8 cellular contexts compared by ENCODE assay signal in the genomic region with DNA sequence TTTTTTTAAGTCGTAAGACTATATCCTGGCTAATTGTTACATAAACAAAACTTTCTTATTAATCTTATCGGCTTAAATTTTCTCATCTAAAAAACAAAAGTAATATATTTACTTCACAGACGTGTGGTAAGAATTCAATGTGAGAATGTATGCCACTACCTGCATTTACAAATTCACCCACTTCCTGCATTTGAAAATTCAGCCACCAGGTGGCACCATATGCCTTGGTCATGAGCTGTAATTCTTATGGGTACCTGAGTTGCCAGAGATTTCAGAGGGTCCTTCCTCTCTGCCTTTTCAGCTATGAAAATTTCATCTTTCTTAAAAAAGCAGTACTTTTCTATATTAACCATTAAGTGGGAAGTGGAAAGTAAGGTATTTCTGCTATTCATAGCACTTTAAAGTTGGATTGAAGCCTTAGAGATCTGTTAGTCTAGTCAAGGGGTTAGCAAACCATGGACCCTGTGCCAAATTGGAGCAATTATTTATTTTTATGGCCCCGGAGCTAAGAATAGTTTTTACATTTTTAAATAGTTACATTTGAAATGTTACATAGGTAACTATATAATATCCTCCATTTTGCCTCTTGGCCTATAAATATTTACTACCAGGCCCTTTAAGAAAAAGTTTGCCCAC.
A peak's percentile ranks its signal among the peaks of the same experiment; 100 is the strongest.
DNase-seq lines count a peak whose midpoint lies in the region; ATAC-seq and TF ChIP-seq lines count a peak whose summit lies in the region.

No MANE protein-coding gene starts in this region.

- 9% methylated on average over 2 of the region's 4 CpGs; no CpG with 5 or more reads in 1 of the 2 experiments for WGBS in endodermal cell (ENCODE audit: insufficient coverage in 1 of 2, insufficient read length in 1 of 2), 2 experiments

- H3K9me3 Mint-ChIP-seq in GM23338: no peaks in the 10 kb centered on the region
- H3K9me3 Mint-ChIP-seq in endodermal cell: no peaks in the 10 kb centered on the region

- H3K9me2 ChIP-seq in GM23338 (ENCODE audit: insufficient read depth): no peaks in the 10 kb centered on the region

- no peaks in the 10 kb centered on the region for H3K9me3 ChIP-seq in endodermal cell (ENCODE audit: control insufficient read depth, low read length)

- H3K4me1 ChIP-seq in GM23338 (ENCODE audit: insufficient read depth) (no peaks in the 10 kb centered on the region), endodermal cell (ENCODE audit: control insufficient read depth, insufficient read depth, low read length) (no peaks in the 10 kb centered on the region)

- no peak overlapping the region for H3K9ac ChIP-seq in endodermal cell (ENCODE audit: extremely low read depth, low read length, poor library complexity, severe bottlenecking)

- TF ChIP-seq CTCF in GM23338 (conservative IDR thresholded peaks at IDR 0.05; ENCODE audit: low read depth in 2 of 2) (peak; percentile 87 to 97), endodermal cell (conservative IDR thresholded peaks at IDR 0.05) (peak; percentile 96)

- H3K4me2 ChIP-seq in GM23338: no peak overlapping the region

- H3K36me3 ChIP-seq in GM23338 (ENCODE audit: insufficient read depth): no peaks in the 10 kb centered on the region
- H3K36me3 ChIP-seq in endodermal cell (ENCODE audit: control insufficient read depth, insufficient read depth, low read length): peaks cover 38% of the 10 kb centered on the region

- no peaks in the 10 kb centered on the region for H3F3A ChIP-seq in GM23338 (replicated peaks; ENCODE audit: low read depth)

- H3K4me3 Mint-ChIP-seq in GM23338: no peak overlapping the region
- H3K4me3 Mint-ChIP-seq in endodermal cell: no peak overlapping the region

- peaks cover 3% of the 10 kb centered on the region for H3K27me3 Mint-ChIP-seq in GM23338 (ENCODE audit: insufficient read depth, low read depth, poor library complexity)
- H3K27me3 Mint-ChIP-seq in endodermal cell (ENCODE audit: insufficient read depth): no peaks in the 10 kb centered on the region

- no peaks in the 10 kb centered on the region for H3K36me3 Mint-ChIP-seq in GM23338 (ENCODE audit: low read depth)
- H3K36me3 Mint-ChIP-seq in endodermal cell (ENCODE audit: low read depth): peaks cover 34% of the 10 kb centered on the region

- no peaks in the 10 kb centered on the region for H4K20me1 ChIP-seq in GM23338 (replicated peaks; ENCODE audit: insufficient read depth)

- DNase-seq in AG20443 (ENCODE audit: low spot score): peak; percentile 67
- DNase-seq in GM23338 (ENCODE audit: low spot score): peak; percentile 79
- peak; percentile 39 to 49 for DNase-seq in NOMO-1 (lab: John Stamatoyannopoulos, UW; ENCODE audit: unreplicated experiment in 2 of 2)
- peak; percentile 89 for DNase-seq in activated CD8-positive, alpha-beta memory T cell treated with anti-CD3 and anti-CD28 coated beads for 24 hours
- peak; percentile 91 for DNase-seq in endodermal cell
- DNase-seq in midbrain (lab: John Stamatoyannopoulos, UW): peak; percentile 69
- DNase-seq in stimulated activated CD8-positive, alpha-beta memory T cell treated with anti-CD3 and anti-CD28 coated beads, Interleukin-4, amount 100 ng/mL, for 48 hours: peak; percentile 87

- H2AFZ ChIP-seq in GM23338: no peak overlapping the region

- H3K4me3 ChIP-seq in GM23338 (no peak overlapping the region), endodermal cell (ENCODE audit: low read length) (no peak overlapping the region)

- no peak overlapping the region for H3K27ac ChIP-seq in GM23338 (ENCODE audit: low read depth)
- H3K27ac ChIP-seq in endodermal cell (ENCODE audit: low read depth, low read length): no peak overlapping the region

- no peaks in the 10 kb centered on the region for H3K27me3 ChIP-seq in GM23338 (ENCODE audit: insufficient read depth)
- no peaks in the 10 kb centered on the region for H3K27me3 ChIP-seq in endodermal cell (ENCODE audit: control insufficient read depth, insufficient read depth, low read length, poor library complexity, severe bottlenecking)

- H3K4me1 Mint-ChIP-seq in GM23338 (no peaks in the 10 kb centered on the region), endodermal cell (peaks cover 10% of the 10 kb centered on the region)

- no peaks in the 10 kb centered on the region for H3K79me2 ChIP-seq in GM23338 (replicated peaks; ENCODE audit: insufficient read depth)

- H3K27ac Mint-ChIP-seq in GM23338 (no peak overlapping the region), endodermal cell (no peak overlapping the region)

- ATAC-seq in GM23338 (peak; percentile 73), GM18870 (IDR thresholded peaks at IDR 0.05; ENCODE audit: unreplicated experiment) (no peak)

TF ChIP-seq in GM23338, 12 proteins besides CTCF, POLR2A, EP300 and RAD21 (continues in another document):
- TF ChIP-seq STAT1 (IDR thresholded peaks at IDR 0.05; ENCODE audit: unreplicated experiment) (no peak), EZH2phosphoT487 (IDR thresholded peaks at IDR 0.05; ENCODE audit: unreplicated experiment) (no peak), NANOG (IDR thresholded peaks at IDR 0.05; ENCODE audit: borderline replicate concordance) (no peak), POLR2AphosphoS5 (IDR thresholded peaks at IDR 0.05; ENCODE audit: low read depth) (no peak), ZNF331 (CRISPR knock-in tag; IDR thresholded peaks at IDR 0.05; ENCODE audit: low read depth) (no peak), REST (IDR thresholded peaks at IDR 0.05; ENCODE audit: unreplicated experiment) (no peak), ZNF114 (CRISPR knock-in tag; IDR thresholded peaks at IDR 0.05) (no peak), CREB1 (CRISPR knock-in tag; IDR thresholded peaks at IDR 0.05; ENCODE audit: low read depth) (no peak), JUNB (IDR thresholded peaks at IDR 0.05; ENCODE audit: unreplicated experiment) (no peak), EZH2 (IDR thresholded peaks at IDR 0.05; ENCODE audit: low read depth, unreplicated experiment) (no peak)
